Comparison of ENCODE assay signal across 23 cellular contexts in genomic region chr17:323181-323580, GRCh38.
"Had no signal": no experiment of that assay in that cellular context is flagged by ENCODE, and none has a peak within 500 bp of the region (broad histone marks: within the 10 kb centered on the region; RNA-seq: fewer than 3 reads in every experiment).

No MANE protein-coding gene starts in this region.

- H3K4me3 Mint-ChIP-seq: activated naive CD4-positive, alpha-beta T cell treated with anti-CD3 and anti-CD28 coated beads for 36 hours; activated T-helper 1 cell treated with anti-CD3 and anti-CD28 coated beads, Interleukin-12 subunit alpha, Interleukin-12 subunit beta, Interleukin-2, Interleukin-4 antibody, amounts not matched to agents 30 ng/mL and 10 ng/mL and 1 ng/mL, durations not matched to agents 14 hours and 24 hours and 36 hours had no signal

- H3K27ac Mint-ChIP-seq: activated naive CD4-positive, alpha-beta T cell treated with anti-CD3 and anti-CD28 coated beads for 36 hours; activated T-helper 1 cell treated with anti-CD3 and anti-CD28 coated beads, Interleukin-12 subunit alpha, Interleukin-12 subunit beta, Interleukin-2, Interleukin-4 antibody, amounts not matched to agents 30 ng/mL and 10 ng/mL and 1 ng/mL, durations not matched to agents 14 hours and 24 hours and 36 hours had no signal

- H3K9me3 Mint-ChIP-seq: activated naive CD4-positive, alpha-beta T cell treated with anti-CD3 and anti-CD28 coated beads for 36 hours had no signal

- DNase-seq: activated CD4-positive, alpha-beta T cell treated with anti-CD3 and anti-CD28 coated beads for 4 hours; activated CD4-positive, alpha-beta T cell treated with anti-CD3 and anti-CD28 coated beads, Interleukin-2, amount 50 U/mL, for 48 hours; activated CD4-positive, CD25-positive, alpha-beta regulatory T cell; activated CD8-positive, alpha-beta memory T cell treated with anti-CD3 and anti-CD28 coated beads, Interleukin-2, amount 50 U/mL, for 4 hours; activated naive CD4-positive, alpha-beta T cell treated with anti-CD3 and anti-CD28 coated beads for 36 hours; activated T-cell treated with anti-CD3 and anti-CD28 coated beads, Interleukin-2, amount 50 U/mL, for 1 hour; amniotic stem cell; central memory CD4-positive, alpha-beta T cell; foreskin fibroblast; hypothalamus; kidney glomerular epithelial cell; mesendoderm; nucleus accumbens; stimulated activated CD4-positive, alpha-beta T cell treated with anti-CD3 and anti-CD28 coated beads, Interleukin-2, amount 100 ng/mL, for 48 hours; stimulated activated naive CD8-positive, alpha-beta T cell treated with anti-CD3 and anti-CD28 coated beads, Interleukin-15, Interleukin-2, amounts not matched to agents 100 U/mL and 50 U/mL, for 24 hours; testis; transverse colon; uterus had no signal

- ATAC-seq: esophagus mucosa; heart left ventricle; left lung; lower lobe of right lung; stimulated activated naive CD8-positive, alpha-beta T cell treated with anti-CD3 and anti-CD28 coated beads, Interleukin-15, Interleukin-2, amounts not matched to agents 100 U/mL and 50 U/mL, for 24 hours had no signal
